23 cellular contexts compared by ENCODE assay signal in genomic region chr1:66426231-66426853, GRCh38.
DNase-seq lines count a peak whose midpoint lies in the region; ATAC-seq, FAIRE-seq and TF ChIP-seq lines count a peak whose summit lies in the region.
"Had no signal": no experiment of that assay in that cellular context is flagged by ENCODE, and none has a peak within 500 bp of the region (broad histone marks: within the 10 kb centered on the region; RNA-seq: fewer than 3 reads in every experiment).

No MANE protein-coding gene starts in this region.

- peaks cover 40% of the 10 kb centered on the region for H3K9me3 Mint-ChIP-seq in neural progenitor cell

- H3F3A ChIP-seq in OCI-LY1 (ENCODE audit: insufficient read depth, low read length) (no peaks in the 10 kb centered on the region), neural progenitor cell (ENCODE audit: low read depth) (no peaks in the 10 kb centered on the region)

- intact Hi-C loops in uterus (cut with DNase I; ENCODE audit: low total_unique reads): no loop called here

- H3K36me3 Mint-ChIP-seq in neural progenitor cell: peaks cover 6% of the 10 kb centered on the region

- TF ChIP-seq POLR2A in uterus (IDR thresholded peaks at IDR 0.05) (no peak), H54 (IDR thresholded peaks at IDR 0.05; ENCODE audit: low read depth, low read length) (no peak)

- FAIRE-seq in GM19239 (lab: Jason Lieb, UNC) (peak; percentile 49), H54 (lab: Jason Lieb, UNC) (no peak)
- FAIRE-seq: bronchial epithelial cell, kidney had no signal

- H3K27me3 Mint-ChIP-seq in neural progenitor cell (ENCODE audit: insufficient read depth, low read depth): peaks cover 8% of the 10 kb centered on the region
- H3K27me3 Mint-ChIP-seq: T-helper 17 cell had no signal

- H3K9ac ChIP-seq in OCI-LY1 (ENCODE audit: low read length): no peak overlapping the region; the same call in 1 of the 2 replicates
- H3K9ac ChIP-seq in neural progenitor cell: no peak overlapping the region

- no peak for DNase-seq in GM19239 (ENCODE audit: insufficient read length, low spot score)
- no peak for DNase-seq in neural progenitor cell (ENCODE audit: low spot score)
- no peak for DNase-seq in NCI-H1048 (lab: John Stamatoyannopoulos, UW)
- DNase-seq in uterus: no peak
- DNase-seq in H54 (ENCODE audit: insufficient read length, low spot score): no peak
- DNase-seq: activated CD4-positive, alpha-beta memory T cell treated with anti-CD3 and anti-CD28 coated beads, Interleukin-2, amount 10 ng/mL, durations not matched to agents 7 days and 5 days; activated T-cell treated with anti-CD3 and anti-CD28 coated beads, Interleukin-2, amount 50 U/mL, for 48 hours; COR-L47; dermis blood vessel endothelial cell; kidney; NCI-H1417 treated with DMSO at 0.1 percent for 48 hours; NCI-H748 treated with DMSO at 0.1 percent for 48 hours; stimulated activated CD4-positive, alpha-beta T cell treated with anti-CD3 and anti-CD28 coated beads, Interleukin-2, amount 100 ng/mL, for 24 hours; T-helper 17 cell; upper lobe of left lung; WERI-Rb-1 had no signal

- no peaks in the 10 kb centered on the region for H3K9me2 ChIP-seq in OCI-LY1 (ENCODE audit: low read depth, low read length)

- H4K20me1 ChIP-seq in OCI-LY1 (ENCODE audit: insufficient read depth, low read length): no peaks in the 10 kb centered on the region
- no peaks in the 10 kb centered on the region for H4K20me1 ChIP-seq in neural progenitor cell (ENCODE audit: low read depth)

- H3K4me1 ChIP-seq in OCI-LY1 (ENCODE audit: insufficient read depth, low read length, severe bottlenecking) (peaks cover 11% of the 10 kb centered on the region), neural progenitor cell (no peaks in the 10 kb centered on the region), uterus (no peaks in the 10 kb centered on the region)
- H3K4me1 ChIP-seq: SJSA1, upper lobe of left lung had no signal

- H3K9me3 ChIP-seq in OCI-LY1 (ENCODE audit: low read length): peaks cover 14% of the 10 kb centered on the region; the same call in 1 of the 2 replicates
- peaks cover 5% of the 10 kb centered on the region for H3K9me3 ChIP-seq in neural progenitor cell (ENCODE audit: low read depth)
- peaks cover 0 to 11% of the 10 kb centered on the region in 2 donors for H3K9me3 ChIP-seq in uterus

- H3K27me3 ChIP-seq in OCI-LY1 (ENCODE audit: insufficient read depth, low read length): no peaks in the 10 kb centered on the region
- H3K27me3 ChIP-seq in neural progenitor cell: no peaks in the 10 kb centered on the region
- H3K27me3 ChIP-seq in uterus: no peaks in the 10 kb centered on the region
- H3K27me3 ChIP-seq: hepatocyte, SJSA1, upper lobe of left lung had no signal

- H3K79me2 ChIP-seq in OCI-LY1 (ENCODE audit: insufficient read depth, low read length) (no peaks in the 10 kb centered on the region), neural progenitor cell (ENCODE audit: low read depth) (no peaks in the 10 kb centered on the region)
- H3K79me2 ChIP-seq: hepatocyte had no signal

- no peak overlapping the region for H3K27ac ChIP-seq in OCI-LY1 (ENCODE audit: low read depth, low read length, poor library complexity, severe bottlenecking)
- H3K27ac ChIP-seq in neural progenitor cell: no peak overlapping the region
- no peak overlapping the region for H3K27ac ChIP-seq in uterus
- H3K27ac ChIP-seq: hepatocyte, SJSA1, upper lobe of left lung, WERI-Rb-1 had no signal

- H3K4me3 ChIP-seq in OCI-LY1 (ENCODE audit: low read depth, low read length, poor library complexity, severe bottlenecking) (peak overlapping the region; percentile 21), neural progenitor cell (no peak overlapping the region), uterus (no peak overlapping the region)
- H3K4me3 ChIP-seq: hepatocyte, SJSA1, upper lobe of left lung had no signal

- peak; percentile 62 for ATAC-seq in HG02678 (IDR thresholded peaks at IDR 0.05; ENCODE audit: unreplicated experiment)
- no peak for ATAC-seq in GM21390 (IDR thresholded peaks at IDR 0.05; ENCODE audit: unreplicated experiment)
- ATAC-seq: HCT116, T-helper 17 cell had no signal

- H2AFZ ChIP-seq in OCI-LY1 (ENCODE audit: low read length) (no peak overlapping the region), neural progenitor cell (replicated peaks) (peak overlapping the region; percentile 82)
- H2AFZ ChIP-seq: hepatocyte had no signal

- no peak overlapping the region for H3K4me3 Mint-ChIP-seq in neural progenitor cell
- H3K4me3 Mint-ChIP-seq: activated CD4-positive, alpha-beta memory T cell treated with anti-CD3 and anti-CD28 coated beads, Interleukin-2, amount 10 ng/mL, durations not matched to agents 7 days and 5 days; T-helper 17 cell had no signal

- no peaks in the 10 kb centered on the region; the same call in 1 of the 2 replicates for H3K36me3 ChIP-seq in OCI-LY1 (ENCODE audit: insufficient read depth, low read length)
- peaks cover 3% of the 10 kb centered on the region for H3K36me3 ChIP-seq in neural progenitor cell
- no peaks in the 10 kb centered on the region for H3K36me3 ChIP-seq in uterus
- H3K36me3 ChIP-seq: SJSA1, upper lobe of left lung, WERI-Rb-1 had no signal

- no peak overlapping the region for H3K27ac Mint-ChIP-seq in neural progenitor cell
- H3K27ac Mint-ChIP-seq: activated CD4-positive, alpha-beta memory T cell treated with anti-CD3 and anti-CD28 coated beads, Interleukin-2, amount 10 ng/mL, durations not matched to agents 7 days and 5 days; T-helper 17 cell had no signal

- no peaks in the 10 kb centered on the region for H3K4me1 Mint-ChIP-seq in neural progenitor cell
- H3K4me1 Mint-ChIP-seq: T-helper 17 cell had no signal

- TF ChIP-seq CTCF in OCI-LY1 (IDR thresholded peaks at IDR 0.05; ENCODE audit: low read length) (no peak), neural progenitor cell (IDR thresholded peaks at IDR 0.05) (no peak), uterus (IDR thresholded peaks at IDR 0.05) (no peak)

- peak overlapping the region; percentile 47 for H3K4me2 ChIP-seq in OCI-LY1 (ENCODE audit: low read length)
- no peak overlapping the region for H3K4me2 ChIP-seq in neural progenitor cell
- H3K4me2 ChIP-seq: hepatocyte had no signal
